Comparison of ENCODE assay signal across 8 cellular contexts in the genomic region with DNA sequence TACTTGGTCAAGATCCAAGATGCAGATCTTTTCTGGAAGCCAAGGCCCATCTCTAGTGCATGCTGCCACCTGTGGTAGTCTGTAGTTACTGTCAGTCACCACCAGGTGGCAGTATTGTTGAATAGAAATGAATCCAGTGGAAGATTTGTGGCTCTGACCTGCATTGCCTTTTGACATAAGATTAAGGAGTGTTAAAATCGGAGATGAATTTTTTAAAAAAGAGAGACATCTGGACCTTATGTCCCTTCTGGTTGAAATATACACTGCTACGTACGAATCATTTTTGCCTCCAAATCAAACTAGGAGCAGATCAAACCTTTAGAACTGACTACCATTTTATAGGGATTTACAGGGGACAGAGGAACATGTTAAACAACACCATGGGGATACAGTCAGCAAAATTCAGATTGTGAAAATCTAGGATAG. TPM values are rescaled to one million over a fixed set of nuclear protein-coding genes. Genes with fewer than 3 reads are reported as not detected.
DNase-seq lines count a peak whose midpoint lies in the region; ATAC-seq, FAIRE-seq and TF ChIP-seq lines count a peak whose summit lies in the region.

No MANE protein-coding gene starts in this region.

- H3K79me2 ChIP-seq in KMS-11 (ENCODE audit: insufficient read depth, low read depth): no peaks in the 10 kb centered on the region

- ATAC-seq in GM18861 (IDR thresholded peaks at IDR 0.05; ENCODE audit: unreplicated experiment): peak; percentile 81
- ATAC-seq in omental fat pad (ENCODE audit: low FRiP score): peak; percentile 81

- peak overlapping the region; percentile 74 for H3K27ac Mint-ChIP-seq in activated T-cell treated with anti-CD3 and anti-CD28 coated beads, Interleukin-2, amount 50 U/mL, for 24 hours

- DNase-seq in AG08395 (ENCODE audit: low spot score) (peak; percentile 53), RCC 7860 (ENCODE audit: low spot score) (peak; percentile 65), fibroblast of mammary gland (ENCODE audit: low read depth) (peak; percentile 84), omental fat pad (ENCODE audit: low spot score) (peak; percentile 51), tibial artery (peak; percentile 67 to 68)
- DNase-seq in activated T-cell treated with anti-CD3 and anti-CD28 coated beads, Interleukin-2, amount 50 U/mL, for 24 hours: peak; percentile 56

- H3K36me3 ChIP-seq in KMS-11 (ENCODE audit: insufficient read depth) (no peaks in the 10 kb centered on the region), tibial artery (peaks cover 0 to 8% (median under 1%) of the 10 kb centered on the region in 3 donors)

- intact Hi-C loops in tibial artery (cut with DNase I; ENCODE audit: low total_unique reads): no loop called here

- H4K20me1 ChIP-seq in KMS-11 (ENCODE audit: insufficient read depth): no peaks in the 10 kb centered on the region

- H3K4me3 ChIP-seq in KMS-11 (IDR thresholded peaks at IDR 0.05; ENCODE audit: insufficient read depth, low read depth, low read length) (no peak overlapping the region), fibroblast of mammary gland (ENCODE audit: control insufficient read depth, low read depth, low read length) (no peak overlapping the region), tibial artery (no peak overlapping the region)

- H3K9me3 Mint-ChIP-seq in activated T-cell treated with anti-CD3 and anti-CD28 coated beads, Interleukin-2, amount 50 U/mL, for 24 hours: peaks cover 10% of the 10 kb centered on the region

- H3K4me1 ChIP-seq in KMS-11 (ENCODE audit: low read depth, poor library complexity, severe bottlenecking): no peaks in the 10 kb centered on the region
- no peaks in the 10 kb centered on the region for H3K4me1 ChIP-seq in tibial artery

- H3K4me2 ChIP-seq in KMS-11: no peak overlapping the region

- H3K27ac ChIP-seq in KMS-11 (no peak overlapping the region), tibial artery (no peak overlapping the region)

- peaks cover 40% of the 10 kb centered on the region for H3K4me1 Mint-ChIP-seq in activated T-cell treated with anti-CD3 and anti-CD28 coated beads, Interleukin-2, amount 50 U/mL, for 24 hours (ENCODE audit: low read depth)

- no peak overlapping the region for H3K9ac ChIP-seq in KMS-11

- no peak overlapping the region for H2AFZ ChIP-seq in KMS-11 (ENCODE audit: low read depth)

- H3K4me3 Mint-ChIP-seq in activated T-cell treated with anti-CD3 and anti-CD28 coated beads, Interleukin-2, amount 50 U/mL, for 24 hours: no peak overlapping the region

- H3K9me3 ChIP-seq in tibial artery: no peaks in the 10 kb centered on the region

- H3K27me3 ChIP-seq in KMS-11 (ENCODE audit: insufficient read depth, low read depth) (no peaks in the 10 kb centered on the region), tibial artery (no peaks in the 10 kb centered on the region)

- peaks cover 52% of the 10 kb centered on the region for H3K36me3 Mint-ChIP-seq in activated T-cell treated with anti-CD3 and anti-CD28 coated beads, Interleukin-2, amount 50 U/mL, for 24 hours (ENCODE audit: low read depth)

- H3K27me3 Mint-ChIP-seq in activated T-cell treated with anti-CD3 and anti-CD28 coated beads, Interleukin-2, amount 50 U/mL, for 24 hours: no peaks in the 10 kb centered on the region

- peak; percentile 79 for FAIRE-seq in RCC 7860 (lab: Jason Lieb, UNC)

- TF ChIP-seq CTCF in KMS-11 (conservative IDR thresholded peaks at IDR 0.05; ENCODE audit: low read depth, low read length): peak; percentile 76
- peak; percentile 79 for TF ChIP-seq CTCF in fibroblast of mammary gland (conservative IDR thresholded peaks at IDR 0.05; ENCODE audit: control insufficient read depth, insufficient read depth, low read depth, low read length)
- peak in 2 of 3 donors; percentile 52 to 90 for TF ChIP-seq CTCF in omental fat pad (IDR thresholded peaks at IDR 0.05)
- TF ChIP-seq CTCF in tibial artery (IDR thresholded peaks at IDR 0.05): peak; percentile 69 to 70

RNA-seq across cellular contexts. Expression of a gene that starts 46.9 kb away (rescaled TPM):
- total RNA-seq in omental fat pad: 1 to 10 TPM; 1.8 to 5.8 (median 4.6) TPM
